Comparison of ENCODE assay signal across 6 cellular contexts in genomic region chr22:23786261-23786710, GRCh38. TPM values are rescaled to one million over a fixed set of nuclear protein-coding genes. Genes with fewer than 3 reads are reported as not detected.
DNase-seq lines count a peak whose midpoint lies in the region; ATAC-seq and TF ChIP-seq lines count a peak whose summit lies in the region.

No MANE protein-coding gene starts in this region.

- no peaks in the 10 kb centered on the region for H3K27me3 ChIP-seq in CD4-positive, alpha-beta T cell (ENCODE audit: control insufficient read depth, insufficient read depth, low read length)
- no peaks in the 10 kb centered on the region for H3K27me3 ChIP-seq in mesenchymal stem cell (ENCODE audit: control insufficient read depth in 1 of 2, insufficient read depth in 1 of 2, low read length in 2 of 2)

- peaks cover 35% of the 10 kb centered on the region for H3K4me1 Mint-ChIP-seq in CD4-positive, alpha-beta T cell (ENCODE audit: low read depth)
- peaks cover 6% of the 10 kb centered on the region for H3K4me1 Mint-ChIP-seq in activated T-helper 17 cell treated with anti-CD3 and anti-CD28 coated beads, Interleukin-2, amount 50 U/mL, for 72 hours

- H3K9me3 ChIP-seq in CD4-positive, alpha-beta T cell (ENCODE audit: control insufficient read depth, low read length) = no peaks in the 10 kb centered on the region
- H3K9me3 ChIP-seq in mesenchymal stem cell (ENCODE audit: control insufficient read depth, low read length) = no peaks in the 10 kb centered on the region

- H3K4me3 ChIP-seq in mesenchymal stem cell (ENCODE audit: insufficient read depth in 1 of 2, low read depth in 1 of 2, low read length in 2 of 2) = peak overlapping the region in 1 of 2 experiments; percentile 75

- H3K9me3 Mint-ChIP-seq in CD4-positive, alpha-beta T cell = no peaks in the 10 kb centered on the region
- H3K9me3 Mint-ChIP-seq in activated T-helper 17 cell treated with anti-CD3 and anti-CD28 coated beads, Interleukin-2, amount 50 U/mL, for 72 hours = no peaks in the 10 kb centered on the region

- H2BK5ac ChIP-seq in mesenchymal stem cell (ENCODE audit: low read depth, low read length, poor library complexity, severe bottlenecking) = no peak overlapping the region

- H3K36me3 Mint-ChIP-seq in CD4-positive, alpha-beta T cell (ENCODE audit: low read depth) = peaks cover 19% of the 10 kb centered on the region
- H3K36me3 Mint-ChIP-seq in activated T-helper 17 cell treated with anti-CD3 and anti-CD28 coated beads, Interleukin-2, amount 50 U/mL, for 72 hours (ENCODE audit: low read depth) = peaks cover 5% of the 10 kb centered on the region

- peak overlapping the region; percentile 29 for H2AFZ ChIP-seq in mesenchymal stem cell (ENCODE audit: low read depth, low read length)

- H2BK12ac ChIP-seq in mesenchymal stem cell (ENCODE audit: low read length in 2 of 2) = peak overlapping the region; percentile 28 to 61

- intact Hi-C loops in CD4-positive, alpha-beta T cell (cut with DNase I, micrococcal nuclease) = loop anchor here (1.0 to 10.0 kb wide), 7 partner anchors 35 to 229 kb away; partner anchors contain the start of genes CABIN1 (in 2 of the 2), DERL3 (in 2 of the 2), MIF (in 1 of the 2) and SLC2A11 (in 1 of the 2)

- peaks cover under 1 to 6% of the 10 kb centered on the region in 2 experiments for H3K36me3 ChIP-seq in mesenchymal stem cell (ENCODE audit: control insufficient read depth in 1 of 2, insufficient read depth in 2 of 2, low read depth in 1 of 2, low read length in 2 of 2)

- H3K9ac ChIP-seq in mesenchymal stem cell (ENCODE audit: low read length) = peak overlapping the region; percentile 97

- peak overlapping the region in 1 of 2 experiments; percentile 9 for H3K14ac ChIP-seq in mesenchymal stem cell (ENCODE audit: low read length in 2 of 2)

- peak overlapping the region; percentile 90 for H3K27ac Mint-ChIP-seq in CD4-positive, alpha-beta T cell
- H3K27ac Mint-ChIP-seq in activated T-helper 17 cell treated with anti-CD3 and anti-CD28 coated beads, Interleukin-2, amount 50 U/mL, for 72 hours = peak overlapping the region; percentile 96

- peak overlapping the region; percentile 50 for H2BK120ac ChIP-seq in mesenchymal stem cell (ENCODE audit: low read depth, low read length)

- no peak for ATAC-seq in CD4-positive, alpha-beta T cell (ENCODE audit: poor library complexity)
- peak; percentile 1 for ATAC-seq in activated T-helper 17 cell treated with anti-CD3 and anti-CD28 coated beads, Interleukin-2, amount 50 U/mL, for 72 hours (replicated peaks)
- ATAC-seq in GM19324 (IDR thresholded peaks at IDR 0.05; ENCODE audit: low FRiP score, unreplicated experiment) = no peak

- TF ChIP-seq CTCF in CD4-positive, alpha-beta T cell (IDR thresholded peaks at IDR 0.05) = no peak

- no peaks in the 10 kb centered on the region for H3K27me3 Mint-ChIP-seq in CD4-positive, alpha-beta T cell
- H3K27me3 Mint-ChIP-seq in activated T-helper 17 cell treated with anti-CD3 and anti-CD28 coated beads, Interleukin-2, amount 50 U/mL, for 72 hours = no peaks in the 10 kb centered on the region

- peak overlapping the region; percentile 70 for H3K4me2 ChIP-seq in mesenchymal stem cell (ENCODE audit: low read length, poor library complexity, severe bottlenecking)

- H3K23ac ChIP-seq in mesenchymal stem cell (ENCODE audit: low read length in 2 of 2) = no peak overlapping the region

- peak overlapping the region; percentile 6 to 61 for H3K18ac ChIP-seq in mesenchymal stem cell (ENCODE audit: low read depth in 1 of 2, low read length in 2 of 2)

- peak overlapping the region; percentile 98 for H4K8ac ChIP-seq in mesenchymal stem cell (ENCODE audit: low read length)

- peak overlapping the region in 1 of 2 experiments; percentile 35 for H3K4ac ChIP-seq in mesenchymal stem cell (ENCODE audit: low read depth in 1 of 2, low read length in 2 of 2)

- POLR2A ChIA-PET in CD4-positive, alpha-beta T cell (lab: Charles Lee) = interaction anchor here (0.9 to 3.4 kb wide), 15 partner anchors 8 to 641 kb away, joined by 3 to 23 read pairs (median 8); partner anchors contain the start of genes ADORA2A, C22orf15, CABIN1 and CHCHD10

- H3K79me1 ChIP-seq in mesenchymal stem cell (replicated peaks; ENCODE audit: low read length, poor library complexity, severe bottlenecking) = peaks cover 1% of the 10 kb centered on the region

- H2AK5ac ChIP-seq in mesenchymal stem cell (ENCODE audit: low read length, severe bottlenecking) = peak overlapping the region; percentile 23

- DNase-seq in CD4-positive, alpha-beta T cell = no peak
- no peak for DNase-seq in mesenchymal stem cell
- no peak for DNase-seq in EL
- DNase-seq in activated CD8-positive, alpha-beta memory T cell treated with anti-CD3 and anti-CD28 coated beads for 24 hours = no peak

- CTCF ChIA-PET in CD4-positive, alpha-beta T cell (lab: Charles Lee) = no interaction called here

- 89% methylated on average over 9 of the region's 9 CpGs for WGBS in mesenchymal stem cell

- H2BK15ac ChIP-seq in mesenchymal stem cell (ENCODE audit: low read depth, poor library complexity, severe bottlenecking) = no peak overlapping the region

- H4K91ac ChIP-seq in mesenchymal stem cell (ENCODE audit: low read length) = peak overlapping the region; percentile 91

- H3K4me3 Mint-ChIP-seq in CD4-positive, alpha-beta T cell = peak overlapping the region; percentile 91
- peak overlapping the region; percentile 94 for H3K4me3 Mint-ChIP-seq in activated T-helper 17 cell treated with anti-CD3 and anti-CD28 coated beads, Interleukin-2, amount 50 U/mL, for 72 hours

- H3K27ac ChIP-seq in CD4-positive, alpha-beta T cell (ENCODE audit: low read depth, low read length) = peak overlapping the region; percentile 98
- H3K27ac ChIP-seq in mesenchymal stem cell (ENCODE audit: low read length, poor library complexity, severe bottlenecking) = peak overlapping the region; percentile 82

- H3K4me1 ChIP-seq in mesenchymal stem cell (ENCODE audit: control insufficient read depth, insufficient read depth, low read depth, low read length) = peaks cover 33% of the 10 kb centered on the region

RNA-seq across cellular contexts. Expression of gene SMARCB1, which starts 0.5 kb away (rescaled TPM):
- 10 to 100 TPM; 40.3 to 41.7 TPM for total RNA-seq in CD4-positive, alpha-beta T cell
- 10 to 100 TPM; 51.4 to 70.1 TPM for total RNA-seq in activated T-helper 17 cell treated with anti-CD3 and anti-CD28 coated beads, Interleukin-2, amount 50 U/mL, for 72 hours
- polyA plus RNA-seq in mesenchymal stem cell (2013, experiment 1 of 2) = 68.2 TPM
- polyA plus RNA-seq in mesenchymal stem cell (2013, experiment 2 of 2) = 67.4 TPM

RNA-seq across cellular contexts. Expression of gene MMP11, which starts 13.6 kb away (rescaled TPM):
- total RNA-seq in CD4-positive, alpha-beta T cell = 1 to 10 TPM; 2.3 to 2.4 TPM
- under 1 TPM; 0.45 to 0.50 TPM for total RNA-seq in activated T-helper 17 cell treated with anti-CD3 and anti-CD28 coated beads, Interleukin-2, amount 50 U/mL, for 72 hours
- 24.7 TPM for polyA plus RNA-seq in mesenchymal stem cell (2013, experiment 1 of 2)
- 25.1 TPM for polyA plus RNA-seq in mesenchymal stem cell (2013, experiment 2 of 2)

RNA-seq across cellular contexts. Expression of gene CHCHD10, which starts 18.5 kb away (rescaled TPM):
- total RNA-seq in CD4-positive, alpha-beta T cell = 10 to 100 TPM; 34.4 to 43.0 TPM
- 100 to 1,000 TPM in 1 of 2 donors, 10 to 100 TPM in 1; 49.6 to 104 TPM for total RNA-seq in activated T-helper 17 cell treated with anti-CD3 and anti-CD28 coated beads, Interleukin-2, amount 50 U/mL, for 72 hours
- 425 TPM for polyA plus RNA-seq in mesenchymal stem cell (2013, experiment 1 of 2)
- 448 TPM for polyA plus RNA-seq in mesenchymal stem cell (2013, experiment 2 of 2)

RNA-seq across cellular contexts. Expression of gene C22orf15, which starts 23.5 kb away (rescaled TPM):
- total RNA-seq in CD4-positive, alpha-beta T cell = under 1 TPM; 0.49 to 0.84 TPM
- not detected for total RNA-seq in activated T-helper 17 cell treated with anti-CD3 and anti-CD28 coated beads, Interleukin-2, amount 50 U/mL, for 72 hours
- polyA plus RNA-seq in mesenchymal stem cell (2013, experiment 1 of 2) = 0.15 TPM
- 0.26 TPM for polyA plus RNA-seq in mesenchymal stem cell (2013, experiment 2 of 2)

RNA-seq across cellular contexts. Expression of gene VPREB3, which starts 32.1 kb away (rescaled TPM):
- not detected for total RNA-seq in CD4-positive, alpha-beta T cell
- total RNA-seq in activated T-helper 17 cell treated with anti-CD3 and anti-CD28 coated beads, Interleukin-2, amount 50 U/mL, for 72 hours = not detected
- polyA plus RNA-seq in mesenchymal stem cell (2013, experiment 1 of 2) = 0.68 TPM
- polyA plus RNA-seq in mesenchymal stem cell (2013, experiment 2 of 2) = 0.52 TPM
